Comparison of ENCODE assay signal across 20 cellular contexts in the genomic region with DNA sequence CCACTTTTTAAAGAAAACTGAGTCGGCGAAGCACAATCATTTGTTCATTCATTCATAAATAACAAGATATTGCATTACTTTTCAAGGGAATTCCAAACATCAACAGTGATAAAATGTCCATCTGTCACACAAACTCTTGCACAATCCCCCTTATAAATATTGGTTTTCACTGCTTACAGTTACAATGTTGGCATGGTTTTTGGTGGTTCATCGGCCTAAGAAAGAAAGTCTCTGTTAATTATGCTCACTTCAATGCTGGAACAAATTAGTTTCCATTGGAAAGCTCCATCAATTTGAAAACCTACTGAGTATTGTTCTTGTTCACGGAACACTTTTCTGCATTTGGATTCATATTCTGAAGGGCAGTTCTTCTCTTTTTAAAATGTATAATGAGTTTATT.
DNase-seq lines count a peak whose midpoint lies in the region; ATAC-seq, FAIRE-seq and TF ChIP-seq lines count a peak whose summit lies in the region.
"Had no signal": no experiment of that assay in that cellular context is flagged by ENCODE, and none has a peak within 500 bp of the region (broad histone marks: within the 10 kb centered on the region; RNA-seq: fewer than 3 reads in every experiment).

No MANE protein-coding gene starts in this region.

- no peak for FAIRE-seq in HepG2 (lab: Jason Lieb, UNC)

- H2AFZ ChIP-seq in HepG2 (ENCODE audit: low read length): no peak overlapping the region

- no peak overlapping the region for H3K9ac ChIP-seq in HepG2 (ENCODE audit: insufficient read depth, low read depth, low read length)

- peaks cover 52% of the 10 kb centered on the region for H3K36me3 Mint-ChIP-seq in stimulated activated memory B cell treated with anti-CD40 and anti-IgM and Interleukin-4, amounts not matched to agents 10 μg/mL and 1 μg/mL and 100 μg/mL, for 72 hours

- BruUV-seq in HepG2 (replicated peaks; lab: Mats Ljungman, UMichigan): no TSS peak

- intact Hi-C loops in right lobe of liver (cut with DNase I) (no loop called here), HepG2 (cut with micrococcal nuclease; ENCODE audit: unreplicated experiment) (no loop called here)

- H3K27me3 Mint-ChIP-seq in stimulated activated memory B cell treated with anti-CD40 and anti-IgM and Interleukin-4, amounts not matched to agents 10 μg/mL and 1 μg/mL and 100 μg/mL, for 72 hours: no peaks in the 10 kb centered on the region
- H3K27me3 Mint-ChIP-seq: T-helper 17 cell had no signal

- peak; percentile 30 to 82 (median 58) for ATAC-seq in right lobe of liver
- no peak for ATAC-seq in HepG2
- ATAC-seq in stimulated activated memory B cell treated with anti-CD40 and anti-IgM and Interleukin-4, amounts not matched to agents 10 μg/mL and 1 μg/mL and 100 μg/mL, for 72 hours: no peak
- ATAC-seq: T-helper 17 cell had no signal

- CTCF ChIA-PET in HepG2 (lab: Yijun Ruan, JAX; ENCODE audit: low intra/inter-chr PET ratio, low total read pairs) (no interaction called here), RWPE1 (lab: Yijun Ruan, JAX) (no interaction called here)

- POLR2A ChIA-PET in HepG2 (lab: Yijun Ruan, JAX): no interaction called here
- POLR2A ChIA-PET in RWPE1 (lab: Yijun Ruan, JAX; ENCODE audit: low non-redundant PET): no interaction called here

- WGBS in right lobe of liver (ENCODE audit: insufficient coverage, low coverage, low lambda C conversion rate, missing lambda C conversion rate): 48% methylated on average over 4 of the region's 4 CpGs
- WGBS in HepG2 (ENCODE audit: low lambda C conversion rate): 25% methylated on average over 4 of the region's 4 CpGs

- H3K9me3 ChIP-seq in right lobe of liver (no peaks in the 10 kb centered on the region), HepG2 (ENCODE audit: low read length) (no peaks in the 10 kb centered on the region)

- peaks cover 3% of the 10 kb centered on the region for H3K9me3 Mint-ChIP-seq in stimulated activated memory B cell treated with anti-CD40 and anti-IgM and Interleukin-4, amounts not matched to agents 10 μg/mL and 1 μg/mL and 100 μg/mL, for 72 hours

- TF ChIP-seq EP300 in HepG2 (IDR thresholded peaks at IDR 0.05; ENCODE audit: low read depth in 2 of 2, low read length in 2 of 2) (no peak), HepG2 (CRISPR knock-in tag; IDR thresholded peaks at IDR 0.05; ENCODE audit: borderline replicate concordance) (no peak)

- H3K27ac ChIP-seq in right lobe of liver (no peak overlapping the region), HepG2 (ENCODE audit: extremely low read length, insufficient read depth, low read length) (no peak overlapping the region), RWPE1 (no peak overlapping the region)
- H3K27ac ChIP-seq: C4-2B, spleen, WERI-Rb-1 had no signal

- H3K4me3 Mint-ChIP-seq in stimulated activated memory B cell treated with anti-CD40 and anti-IgM and Interleukin-4, amounts not matched to agents 10 μg/mL and 1 μg/mL and 100 μg/mL, for 72 hours: no peak overlapping the region
- H3K4me3 Mint-ChIP-seq: T-helper 17 cell had no signal

- DNase-seq in right lobe of liver (no peak), HepG2 (ENCODE audit: low spot score) (no peak), amniotic epithelial cell (ENCODE audit: low read depth) (peak; percentile 46), foreskin melanocyte (peak; percentile 87), RWPE1 (ENCODE audit: low spot score) (no peak), KG1 (lab: John Stamatoyannopoulos, UW) (no peak)
- DNase-seq in activated effector memory CD4-positive, alpha-beta T cell treated with anti-CD3 and anti-CD28 coated beads, Interleukin-2, amount 50 U/mL, for 16 hours: no peak
- DNase-seq: activated gamma-delta T cell treated with Interleukin-2 at 50 U/mL for 16 hours; GF-D8; GOT3; mesenchymal stem cell; NCI-H187; NCI-H510A; Right ventricle myocardium superior; spleen; stimulated activated CD4-positive, alpha-beta T cell treated with anti-CD3 and anti-CD28 coated beads, Interleukin-4, amount 100 ng/mL, for 4 hours; T-helper 17 cell; WERI-Rb-1 had no signal

- TF ChIP-seq RAD21 in HepG2 (CRISPR knock-in tag; IDR thresholded peaks at IDR 0.05): no peak

- no peak overlapping the region for H3K4me2 ChIP-seq in HepG2 (ENCODE audit: low read depth, low read length)

- H3K4me1 Mint-ChIP-seq in stimulated activated memory B cell treated with anti-CD40 and anti-IgM and Interleukin-4, amounts not matched to agents 10 μg/mL and 1 μg/mL and 100 μg/mL, for 72 hours: peaks cover 20% of the 10 kb centered on the region

- H3K27ac Mint-ChIP-seq in stimulated activated memory B cell treated with anti-CD40 and anti-IgM and Interleukin-4, amounts not matched to agents 10 μg/mL and 1 μg/mL and 100 μg/mL, for 72 hours: no peak overlapping the region

- TF ChIP-seq POLR2A in right lobe of liver (IDR thresholded peaks at IDR 0.05) (no peak), HepG2 (IDR thresholded peaks at IDR 0.05; ENCODE audit: insufficient read depth in 1 of 2, low read depth in 2 of 2, low read length in 2 of 2) (no peak)

- H3K36me3 ChIP-seq in right lobe of liver: no peaks in the 10 kb centered on the region
- H3K36me3 ChIP-seq in HepG2 (replicated peaks in 1 of 2; ENCODE audit: control insufficient read depth in 1 of 2, insufficient read depth in 2 of 2, low read length in 2 of 2): no peaks in the 10 kb centered on the region
- H3K36me3 ChIP-seq: WERI-Rb-1 had no signal

- H4K20me1 ChIP-seq in HepG2 (ENCODE audit: insufficient read depth, low read length): no peaks in the 10 kb centered on the region

- H3K4me3 ChIP-seq in right lobe of liver (no peak overlapping the region), HepG2 (replicated peaks in 1 of 3; ENCODE audit: insufficient read depth in 1 of 3, low read depth in 2 of 3, low read length in 3 of 3) (no peak overlapping the region)
- H3K4me3 ChIP-seq: spleen had no signal

- in situ Hi-C loops in HepG2 (cut with HindIII; ENCODE audit: extremely low pct_ligation_motif_present, low pct_unique_long_range_greater_than_20kb): no loop called here

- no peaks in the 10 kb centered on the region for H3K79me2 ChIP-seq in HepG2 (ENCODE audit: insufficient read depth, low read length)

- no peaks in the 10 kb centered on the region for H3K27me3 ChIP-seq in right lobe of liver
- peaks cover 0 to 14% of the 10 kb centered on the region in 2 experiments; a peak in 2 of 5 replicates for H3K27me3 ChIP-seq in HepG2 (ENCODE audit: control insufficient read depth in 1 of 2, insufficient read depth in 2 of 2, low read length in 2 of 2)
- H3K27me3 ChIP-seq: spleen had no signal

- H3K4me1 ChIP-seq in right lobe of liver: peaks cover 0 to 28% (median 8%) of the 10 kb centered on the region in 4 donors
- no peaks in the 10 kb centered on the region for H3K4me1 ChIP-seq in HepG2 (ENCODE audit: insufficient read depth, low read length)

- TF ChIP-seq CTCF in right lobe of liver (IDR thresholded peaks at IDR 0.05) (no peak), HepG2 (CRISPR knock-in tag; IDR thresholded peaks at IDR 0.05) (no peak), RWPE1 (conservative IDR thresholded peaks at IDR 0.05; ENCODE audit: low read depth) (no peak)

TF ChIP-seq in HepG2, 621 proteins besides CTCF, POLR2A, EP300 and RAD21:
- TF ChIP-seq, protein P1, sequence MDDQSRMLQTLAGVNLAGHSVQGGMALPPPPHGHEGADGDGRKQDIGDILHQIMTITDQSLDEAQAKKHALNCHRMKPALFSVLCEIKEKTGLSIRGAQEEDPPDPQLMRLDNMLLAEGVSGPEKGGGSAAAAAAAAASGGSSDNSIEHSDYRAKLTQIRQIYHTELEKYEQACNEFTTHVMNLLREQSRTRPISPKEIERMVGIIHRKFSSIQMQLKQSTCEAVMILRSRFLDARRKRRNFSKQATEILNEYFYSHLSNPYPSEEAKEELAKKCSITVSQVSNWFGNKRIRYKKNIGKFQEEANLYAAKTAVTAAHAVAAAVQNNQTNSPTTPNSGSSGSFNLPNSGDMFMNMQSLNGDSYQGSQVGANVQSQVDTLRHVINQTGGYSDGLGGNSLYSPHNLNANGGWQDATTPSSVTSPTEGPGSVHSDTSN (CRISPR knock-in tag; IDR thresholded peaks at IDR 0.05; ENCODE audit: borderline replicate concordance): no peak
- no peak for TF ChIP-seq STAT5B (CRISPR knock-in tag; IDR thresholded peaks at IDR 0.05)
- TF ChIP-seq, protein P2, sequence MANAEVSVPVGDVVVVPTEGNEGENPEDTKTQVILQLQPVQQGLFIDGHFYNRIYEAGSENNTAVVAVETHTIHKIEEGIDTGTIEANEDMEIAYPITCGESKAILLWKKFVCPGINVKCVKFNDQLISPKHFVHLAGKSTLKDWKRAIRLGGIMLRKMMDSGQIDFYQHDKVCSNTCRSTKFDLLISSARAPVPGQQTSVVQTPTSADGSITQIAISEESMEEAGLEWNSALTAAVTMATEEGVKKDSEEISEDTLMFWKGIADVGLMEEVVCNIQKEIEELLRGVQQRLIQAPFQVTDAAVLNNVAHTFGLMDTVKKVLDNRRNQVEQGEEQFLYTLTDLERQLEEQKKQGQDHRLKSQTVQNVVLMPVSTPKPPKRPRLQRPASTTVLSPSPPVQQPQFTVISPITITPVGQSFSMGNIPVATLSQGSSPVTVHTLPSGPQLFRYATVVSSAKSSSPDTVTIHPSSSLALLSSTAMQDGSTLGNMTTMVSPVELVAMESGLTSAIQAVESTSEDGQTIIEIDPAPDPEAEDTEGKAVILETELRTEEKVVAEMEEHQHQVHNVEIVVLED (CRISPR knock-in tag; IDR thresholded peaks at IDR 0.05; ENCODE audit: borderline replicate concordance): no peak
- no peak for TF ChIP-seq ZSCAN29 (CRISPR knock-in tag; conservative IDR thresholded peaks at IDR 0.05)
- TF ChIP-seq ISL2 (CRISPR knock-in tag; IDR thresholded peaks at IDR 0.05): no peak
- TF ChIP-seq ZNF331 (CRISPR knock-in tag; IDR thresholded peaks at IDR 0.05): no peak
- TF ChIP-seq REXO4 (CRISPR knock-in tag; IDR thresholded peaks at IDR 0.05; ENCODE audit: borderline replicate concordance): no peak

Comparison
In these comparisons a context has a peak if more than half of its experiments do, and no peak if none do; other contexts are left out.
1. ATAC-seq: peak in right lobe of liver (4 of 4); none in HepG2 (single experiment) and stimulated activated memory B cell treated with anti-CD40 and anti-IgM and Interleukin-4, amounts not matched to agents 10 μg/mL and 1 μg/mL and 100 μg/mL, for 72 hours (single experiment).
2. DNase-seq: peak in amniotic epithelial cell (single experiment) and foreskin melanocyte (single experiment); none in right lobe of liver (0 of 3), HepG2 (single experiment), activated effector memory CD4-positive, alpha-beta T cell treated with anti-CD3 and anti-CD28 coated beads, Interleukin-2, amount 50 U/mL, for 16 hours (single experiment), RWPE1 (single experiment) and KG1 (single experiment).